In the genomic region with DNA sequence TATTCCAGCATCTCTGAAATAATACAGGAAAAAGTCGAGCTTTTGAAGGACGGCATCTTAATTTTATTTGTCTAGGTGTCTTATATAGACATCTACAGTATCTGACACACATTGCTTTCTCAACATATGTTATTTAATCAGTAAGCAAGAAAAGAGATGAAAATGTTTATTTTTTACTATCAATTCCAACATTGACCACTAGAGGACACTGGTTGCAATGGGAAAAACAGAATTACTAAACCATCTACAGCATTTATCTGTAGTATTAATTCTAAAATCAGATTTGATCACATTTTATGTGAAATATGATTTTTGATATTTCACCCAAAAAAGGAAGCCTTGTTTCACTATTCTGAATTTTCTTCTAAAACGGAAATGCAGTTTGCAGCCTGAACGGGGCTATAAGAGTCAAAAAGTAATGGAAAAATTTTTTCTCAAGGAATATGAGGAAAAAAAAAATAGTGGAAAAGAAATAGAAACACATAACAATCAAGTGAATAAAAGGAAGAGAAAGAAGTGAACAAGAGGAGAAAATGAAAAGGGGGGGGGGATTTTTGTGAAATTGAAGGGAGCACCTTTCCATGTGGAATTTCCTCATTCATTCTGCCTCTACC, we compare ENCODE assay signal across 8 cellular contexts.
DNase-seq lines count a peak whose midpoint lies in the region; ATAC-seq and TF ChIP-seq lines count a peak whose summit lies in the region.

No MANE protein-coding gene starts in this region.

- no peaks in the 10 kb centered on the region for H3K9me3 Mint-ChIP-seq in neural crest cell

- no peaks in the 10 kb centered on the region for H3K36me3 Mint-ChIP-seq in neural crest cell (ENCODE audit: low read depth)

- peaks cover 5% of the 10 kb centered on the region for H3K27me3 Mint-ChIP-seq in neural crest cell (ENCODE audit: low read depth)

- peak; percentile 47 for DNase-seq in ELR (ENCODE audit: low read depth)
- peak; percentile 28 for DNase-seq in cerebellar cortex (ENCODE audit: low spot score)
- no peak for DNase-seq in neural crest cell (ENCODE audit: low read depth, low spot score)
- no peak for DNase-seq in activated naive CD4-positive, alpha-beta T cell (lab: John Stamatoyannopoulos, UW)
- no peak for DNase-seq in HEK293T (ENCODE audit: extremely low spot score)
- DNase-seq in putamen (ENCODE audit: low spot score), result no peak

- no peak overlapping the region for H3K27ac Mint-ChIP-seq in neural crest cell (ENCODE audit: unreplicated experiment)

- no peak overlapping the region for H3K4me3 Mint-ChIP-seq in neural crest cell

- H3K4me1 Mint-ChIP-seq in neural crest cell, result no peaks in the 10 kb centered on the region

- TF ChIP-seq CTCF in LNCAP (IDR thresholded peaks at IDR 0.05) (peak; percentile 87), neural crest cell (conservative IDR thresholded peaks at IDR 0.05) (peak; percentile 83)

- ATAC-seq in HG03469 (IDR thresholded peaks at IDR 0.05; ENCODE audit: unreplicated experiment), result no peak

- POLR2A ChIA-PET in HEK293T (lab: Yijun Ruan, JAX), result no interaction called here

- CTCF ChIA-PET in HEK293T (lab: Yijun Ruan, JAX), result no interaction called here

TF ChIP-seq in HEK293T, 16 proteins besides CTCF, POLR2A, EP300 and RAD21:
- TF ChIP-seq HDGF (IDR thresholded peaks at IDR 0.05; ENCODE audit: borderline replicate concordance) (no peak), FOXM1 (IDR thresholded peaks at IDR 0.05; ENCODE audit: borderline replicate concordance) (no peak)
TF ChIP-seq in HEK293T: peak in this region for 0.

Comparison
In these comparisons a context has a peak if more than half of its experiments do, and no peak if none do; other contexts are left out.
1. DNase-seq: peak in ELR (single experiment) and cerebellar cortex (single experiment); none in neural crest cell (single experiment), activated naive CD4-positive, alpha-beta T cell (0 of 4), HEK293T (single experiment) and putamen (single experiment).